ENCODE assay signal across 1 cellular context in genomic region chr2:16664809-16665745, GRCh38.
TF ChIP-seq lines count a peak whose summit lies in the region.

No MANE protein-coding gene starts in this region.

TF ChIP-seq in HepG2, 621 proteins besides CTCF, POLR2A, EP300 and RAD21 (continued from another document):
- TF ChIP-seq AKNA (CRISPR knock-in tag; IDR thresholded peaks at IDR 0.05; ENCODE audit: borderline replicate concordance) (no peak), RBAK (CRISPR knock-in tag; IDR thresholded peaks at IDR 0.05) (no peak), ZBTB20 (CRISPR knock-in tag; IDR thresholded peaks at IDR 0.05; ENCODE audit: borderline replicate concordance, low read depth) (no peak), GLI4 (CRISPR knock-in tag; IDR thresholded peaks at IDR 0.05; ENCODE audit: borderline replicate concordance) (no peak), ZNF629 (CRISPR knock-in tag; conservative IDR thresholded peaks at IDR 0.05) (no peak), AHR (CRISPR knock-in tag; IDR thresholded peaks at IDR 0.05) (no peak), UBTF (CRISPR knock-in tag; IDR thresholded peaks at IDR 0.05) (no peak), HCFC1 (IDR thresholded peaks at IDR 0.05; ENCODE audit: low read depth, low read length) (no peak), GMEB1 (CRISPR knock-in tag; IDR thresholded peaks at IDR 0.05; ENCODE audit: borderline replicate concordance) (no peak), ZNF101 (CRISPR knock-in tag; IDR thresholded peaks at IDR 0.05; ENCODE audit: borderline replicate concordance, low read depth) (no peak), MTA1 (CRISPR knock-in tag; IDR thresholded peaks at IDR 0.05; ENCODE audit: borderline replicate concordance) (no peak), FOXO4 (CRISPR knock-in tag; conservative IDR thresholded peaks at IDR 0.05) (no peak)
- TF ChIP-seq, protein P1, sequence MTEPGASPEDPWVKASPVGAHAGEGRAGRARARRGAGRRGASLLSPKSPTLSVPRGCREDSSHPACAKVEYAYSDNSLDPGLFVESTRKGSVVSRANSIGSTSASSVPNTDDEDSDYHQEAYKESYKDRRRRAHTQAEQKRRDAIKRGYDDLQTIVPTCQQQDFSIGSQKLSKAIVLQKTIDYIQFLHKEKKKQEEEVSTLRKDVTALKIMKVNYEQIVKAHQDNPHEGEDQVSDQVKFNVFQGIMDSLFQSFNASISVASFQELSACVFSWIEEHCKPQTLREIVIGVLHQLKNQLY (CRISPR knock-in tag; IDR thresholded peaks at IDR 0.05) = no peak
- TF ChIP-seq, protein P2, sequence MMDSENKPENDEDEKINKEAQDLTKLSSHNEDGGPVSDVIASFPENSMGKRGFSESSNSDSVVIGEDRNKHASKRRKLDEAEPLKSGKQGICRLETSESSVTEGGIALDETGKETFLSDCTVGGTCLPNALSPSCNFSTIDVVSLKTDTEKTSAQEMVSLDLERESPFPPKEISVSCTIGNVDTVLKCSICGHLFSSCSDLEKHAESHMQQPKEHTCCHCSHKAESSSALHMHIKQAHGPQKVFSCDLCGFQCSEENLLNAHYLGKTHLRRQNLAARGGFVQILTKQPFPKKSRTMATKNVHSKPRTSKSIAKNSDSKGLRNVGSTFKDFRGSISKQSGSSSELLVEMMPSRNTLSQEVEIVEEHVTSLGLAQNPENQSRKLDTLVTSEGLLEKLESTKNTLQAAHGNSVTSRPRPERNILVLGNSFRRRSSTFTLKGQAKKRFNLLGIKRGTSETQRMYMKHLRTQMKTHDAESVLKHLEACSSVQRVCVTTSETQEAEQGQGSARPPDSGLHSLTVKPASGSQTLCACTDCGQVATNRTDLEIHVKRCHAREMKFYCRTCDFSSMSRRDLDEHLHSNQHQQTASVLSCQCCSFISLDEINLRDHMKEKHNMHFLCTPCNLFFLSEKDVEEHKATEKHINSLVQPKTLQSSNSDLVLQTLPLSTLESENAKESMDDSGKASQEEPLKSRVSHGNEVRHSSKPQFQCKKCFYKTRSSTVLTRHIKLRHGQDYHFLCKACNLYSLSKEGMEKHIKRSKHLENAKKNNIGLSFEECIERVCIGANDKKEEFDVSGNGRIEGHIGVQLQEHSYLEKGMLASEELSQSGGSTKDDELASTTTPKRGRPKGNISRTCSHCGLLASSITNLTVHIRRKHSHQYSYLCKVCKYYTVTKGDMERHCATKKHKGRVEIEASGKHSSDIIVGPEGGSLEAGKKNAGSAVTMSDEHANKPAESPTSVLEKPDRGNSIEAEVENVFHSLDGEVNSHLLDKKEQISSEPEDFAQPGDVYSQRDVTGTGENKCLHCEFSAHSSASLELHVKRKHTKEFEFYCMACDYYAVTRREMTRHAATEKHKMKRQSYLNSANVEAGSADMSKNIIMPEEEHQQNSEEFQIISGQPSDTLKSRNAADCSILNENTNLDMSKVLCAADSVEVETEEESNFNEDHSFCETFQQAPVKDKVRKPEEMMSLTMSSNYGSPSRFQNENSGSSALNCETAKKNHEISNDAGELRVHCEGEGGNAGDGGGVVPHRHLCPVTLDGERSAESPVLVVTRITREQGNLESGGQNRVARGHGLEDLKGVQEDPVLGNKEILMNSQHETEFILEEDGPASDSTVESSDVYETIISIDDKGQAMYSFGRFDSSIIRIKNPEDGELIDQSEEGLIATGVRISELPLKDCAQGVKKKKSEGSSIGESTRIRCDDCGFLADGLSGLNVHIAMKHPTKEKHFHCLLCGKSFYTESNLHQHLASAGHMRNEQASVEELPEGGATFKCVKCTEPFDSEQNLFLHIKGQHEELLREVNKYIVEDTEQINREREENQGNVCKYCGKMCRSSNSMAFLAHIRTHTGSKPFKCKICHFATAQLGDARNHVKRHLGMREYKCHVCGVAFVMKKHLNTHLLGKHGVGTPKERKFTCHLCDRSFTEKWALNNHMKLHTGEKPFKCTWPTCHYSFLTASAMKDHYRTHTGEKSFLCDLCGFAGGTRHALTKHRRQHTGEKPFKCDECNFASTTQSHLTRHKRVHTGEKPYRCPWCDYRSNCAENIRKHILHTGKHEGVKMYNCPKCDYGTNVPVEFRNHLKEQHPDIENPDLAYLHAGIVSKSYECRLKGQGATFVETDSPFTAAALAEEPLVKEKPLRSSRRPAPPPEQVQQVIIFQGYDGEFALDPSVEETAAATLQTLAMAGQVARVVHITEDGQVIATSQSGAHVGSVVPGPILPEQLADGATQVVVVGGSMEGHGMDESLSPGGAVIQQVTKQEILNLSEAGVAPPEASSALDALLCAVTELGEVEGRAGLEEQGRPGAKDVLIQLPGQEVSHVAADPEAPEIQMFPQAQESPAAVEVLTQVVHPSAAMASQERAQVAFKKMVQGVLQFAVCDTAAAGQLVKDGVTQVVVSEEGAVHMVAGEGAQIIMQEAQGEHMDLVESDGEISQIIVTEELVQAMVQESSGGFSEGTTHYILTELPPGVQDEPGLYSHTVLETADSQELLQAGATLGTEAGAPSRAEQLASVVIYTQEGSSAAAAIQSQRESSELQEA (CRISPR knock-in tag; IDR thresholded peaks at IDR 0.05; ENCODE audit: not compliant biosample characterization) = no peak
